In the genomic region with DNA sequence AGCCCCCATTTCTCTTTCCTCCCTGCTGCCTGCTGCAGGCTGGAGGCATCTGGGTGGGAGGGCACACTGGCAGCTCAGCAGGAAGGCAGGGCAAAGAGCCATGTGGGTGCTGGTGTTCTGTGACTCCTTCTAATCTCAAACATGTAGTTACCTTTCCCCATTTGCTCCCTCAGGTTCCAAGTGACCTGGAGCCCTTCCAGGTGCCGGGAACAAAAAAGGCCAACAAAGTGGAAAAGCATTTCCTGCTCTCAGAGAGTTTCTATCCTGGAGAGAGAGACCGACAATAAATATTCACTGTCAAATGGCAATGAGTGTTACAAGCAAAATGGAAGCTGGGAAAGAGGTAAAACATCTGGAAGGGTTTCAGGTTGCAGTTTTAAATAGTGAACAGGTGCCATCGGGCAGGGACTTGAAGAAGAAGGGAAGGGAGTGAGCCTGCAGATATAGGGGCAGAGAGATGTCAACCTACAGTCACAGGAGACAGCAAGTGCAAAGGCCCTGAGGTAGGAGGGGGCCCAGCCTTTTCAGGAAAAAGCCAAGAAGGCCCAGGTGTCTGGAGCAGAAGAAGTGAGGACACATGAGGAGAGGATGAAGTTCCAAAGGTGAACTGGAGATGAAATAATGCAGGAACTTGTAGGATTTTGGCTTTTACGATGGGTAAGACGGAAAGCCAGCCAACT, we compare ENCODE assay signal across 1 cellular context.
TF ChIP-seq lines count a peak whose summit lies in the region.

No MANE protein-coding gene starts in this region.

TF ChIP-seq in HCT116, 20 proteins besides CTCF, POLR2A, EP300 and RAD21 (continued from another document):
- TF ChIP-seq EZH2 (IDR thresholded peaks at IDR 0.05) (no peak), YY1 (IDR thresholded peaks at IDR 0.05; ENCODE audit: extremely low read depth, insufficient replicate concordance, low read depth, low read length) (no peak), EGR1 (IDR thresholded peaks at IDR 0.05; ENCODE audit: low read depth) (no peak), CBX3 (IDR thresholded peaks at IDR 0.05; ENCODE audit: low read depth) (no peak)
- TF ChIP-seq, protein P1, sequence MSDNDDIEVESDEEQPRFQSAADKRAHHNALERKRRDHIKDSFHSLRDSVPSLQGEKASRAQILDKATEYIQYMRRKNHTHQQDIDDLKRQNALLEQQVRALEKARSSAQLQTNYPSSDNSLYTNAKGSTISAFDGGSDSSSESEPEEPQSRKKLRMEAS (IDR thresholded peaks at IDR 0.05), result 0 out of 2 replicates have a peak, but pooled peaks have one; percentile 8
